ENCODE assay signal across 18 cellular contexts in the genomic region with DNA sequence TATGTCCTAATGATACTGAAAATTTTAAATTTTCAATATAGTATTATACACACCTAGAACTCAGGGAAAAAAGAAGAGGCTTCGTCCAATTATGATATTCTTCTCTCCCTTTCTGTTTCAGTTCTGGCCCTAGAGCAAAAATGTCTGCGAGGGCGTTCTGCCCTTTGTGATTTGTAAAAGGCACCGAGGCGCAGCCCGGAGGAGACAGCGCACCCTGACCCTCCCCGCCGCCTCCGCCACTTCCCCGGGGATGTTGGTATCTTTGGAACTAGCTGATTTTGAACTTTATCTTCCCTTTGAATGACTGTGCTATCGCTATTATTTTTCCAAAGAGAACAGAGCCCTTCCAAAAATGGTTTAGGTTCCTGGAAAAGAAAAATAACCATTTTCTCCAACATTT.
DNase-seq lines count a peak whose midpoint lies in the region; ATAC-seq, FAIRE-seq and TF ChIP-seq lines count a peak whose summit lies in the region.
"Had no signal": no experiment of that assay in that cellular context is flagged by ENCODE, and none has a peak within 500 bp of the region (broad histone marks: within the 10 kb centered on the region; RNA-seq: fewer than 3 reads in every experiment).

No MANE protein-coding gene starts in this region.

- no peak for FAIRE-seq in HepG2 (lab: Jason Lieb, UNC)

- H3K4me2 ChIP-seq in HepG2 (ENCODE audit: low read depth, low read length): no peak overlapping the region
- H3K4me2 ChIP-seq: KMS-11 had no signal

- BruUV-seq in HepG2 (replicated peaks; lab: Mats Ljungman, UMichigan): no TSS peak

- POLR2A ChIA-PET in HepG2 (lab: Yijun Ruan, JAX): no interaction called here

- DNase-seq in HepG2 (ENCODE audit: low spot score) (no peak), epithelial cell of proximal tubule (ENCODE audit: low read depth) (no peak), left lobe of liver (ENCODE audit: low spot score) (peak; percentile 42), uterus (peak; percentile 26 to 29), BE2C (no peak), NCI-H2196 treated with DMSO at 0.1 percent for 48 hours (lab: John Stamatoyannopoulos, UW; ENCODE audit: unreplicated experiment) (no peak)
- DNase-seq: activated CD4-positive, alpha-beta T cell treated with anti-CD3 and anti-CD28 coated beads, Interleukin-2, amount 10 ng/mL, durations not matched to agents 24 days and 14 days; activated T-cell treated with anti-CD3 and anti-CD28 coated beads for 4 hours; Calu3; effector memory CD4-positive, alpha-beta T cell; gastrocnemius medialis; NCI-H1105; stimulated activated CD4-positive, alpha-beta T cell treated with anti-CD3 and anti-CD28 coated beads, Interleukin-12 subunit alpha, Interleukin-12 subunit beta, amount 100 ng/mL, for 4 hours; stomach had no signal

- in situ Hi-C loops in HepG2 (cut with HindIII; ENCODE audit: extremely low pct_ligation_motif_present, low pct_unique_long_range_greater_than_20kb): no loop called here

- no peaks in the 10 kb centered on the region for H3K79me2 ChIP-seq in HepG2 (ENCODE audit: insufficient read depth, low read length)

- CTCF ChIA-PET in HepG2 (lab: Yijun Ruan, JAX; ENCODE audit: low intra/inter-chr PET ratio, low total read pairs): no interaction called here

- intact Hi-C loops in HepG2 (cut with micrococcal nuclease; ENCODE audit: unreplicated experiment): no loop called here
- intact Hi-C loops in uterus (cut with DNase I; ENCODE audit: low total_unique reads): no loop called here

- no peak overlapping the region for H2AFZ ChIP-seq in HepG2 (ENCODE audit: low read length)

- H4K20me1 ChIP-seq in HepG2 (ENCODE audit: insufficient read depth, low read length): no peaks in the 10 kb centered on the region

- TF ChIP-seq CTCF in liver (IDR thresholded peaks at IDR 0.05; ENCODE audit: low read depth, low read length, missing input control): no peak
- TF ChIP-seq CTCF in HepG2 (CRISPR knock-in tag; IDR thresholded peaks at IDR 0.05): no peak
- no peak for TF ChIP-seq CTCF in epithelial cell of proximal tubule (conservative IDR thresholded peaks at IDR 0.05; ENCODE audit: low read depth, low read length)
- TF ChIP-seq CTCF in uterus (IDR thresholded peaks at IDR 0.05): no peak
- TF ChIP-seq CTCF in BE2C (IDR thresholded peaks at IDR 0.05; ENCODE audit: low read depth, low read length): no peak

- ATAC-seq in HepG2: no peak
- peak; percentile 77 for ATAC-seq in left lobe of liver
- no peak for ATAC-seq in GM21526 (IDR thresholded peaks at IDR 0.05; ENCODE audit: low FRiP score, unreplicated experiment)
- ATAC-seq: gastrocnemius medialis had no signal

- TF ChIP-seq RAD21 in liver (IDR thresholded peaks at IDR 0.05) (peak in 1 of 2 donors; percentile 18), HepG2 (CRISPR knock-in tag; IDR thresholded peaks at IDR 0.05) (no peak)

- H3K27ac ChIP-seq in liver (ENCODE audit: low read depth in 1 of 2, low read length in 2 of 2) (no peak overlapping the region), HepG2 (ENCODE audit: extremely low read length, insufficient read depth, low read length) (no peak overlapping the region), uterus (peak overlapping the region; percentile 57 to 68)
- H3K27ac ChIP-seq: gastrocnemius medialis, KMS-11, RWPE1, stomach had no signal

- H3K36me3 ChIP-seq in liver (ENCODE audit: control insufficient read depth in 4 of 4, insufficient read depth in 3 of 4, low read depth in 1 of 4, low read length in 3 of 4): no peaks in the 10 kb centered on the region
- no peaks in the 10 kb centered on the region for H3K36me3 ChIP-seq in HepG2 (replicated peaks in 1 of 2; ENCODE audit: control insufficient read depth in 1 of 2, insufficient read depth in 2 of 2, low read length in 2 of 2)
- H3K36me3 ChIP-seq in uterus: no peaks in the 10 kb centered on the region
- H3K36me3 ChIP-seq in BE2C: no peaks in the 10 kb centered on the region
- H3K36me3 ChIP-seq: gastrocnemius medialis, stomach had no signal

- WGBS in liver: 15% methylated on average over 12 of the region's 12 CpGs
- 29% methylated on average over 8 of the region's 12 CpGs for WGBS in HepG2 (ENCODE audit: low lambda C conversion rate)

- TF ChIP-seq POLR2A in HepG2 (IDR thresholded peaks at IDR 0.05; ENCODE audit: insufficient read depth in 1 of 2, low read depth in 2 of 2, low read length in 2 of 2) (no peak), uterus (IDR thresholded peaks at IDR 0.05) (no peak)

- H3K9ac ChIP-seq in liver (ENCODE audit: low read depth in 1 of 2, low read length in 2 of 2) (no peak overlapping the region), HepG2 (ENCODE audit: insufficient read depth, low read depth, low read length) (no peak overlapping the region)
- H3K9ac ChIP-seq: KMS-11 had no signal

- TF ChIP-seq EP300 in HepG2 (IDR thresholded peaks at IDR 0.05; ENCODE audit: low read depth in 2 of 2, low read length in 2 of 2): no peak
- no peak for TF ChIP-seq EP300 in HepG2 (CRISPR knock-in tag; IDR thresholded peaks at IDR 0.05; ENCODE audit: borderline replicate concordance)

- H3K9me3 ChIP-seq in liver (ENCODE audit: control insufficient read depth in 4 of 4, low read length in 3 of 4) (no peaks in the 10 kb centered on the region), HepG2 (ENCODE audit: low read length) (no peaks in the 10 kb centered on the region), uterus (no peaks in the 10 kb centered on the region), BE2C (no peaks in the 10 kb centered on the region)
- H3K9me3 ChIP-seq: gastrocnemius medialis, stomach had no signal

- peaks cover 0 to 2% (median 0%) of the 10 kb centered on the region in 4 donors for H3K4me1 ChIP-seq in liver (ENCODE audit: control insufficient read depth in 4 of 4, insufficient read depth in 4 of 4, low read length in 3 of 4)
- H3K4me1 ChIP-seq in HepG2 (ENCODE audit: insufficient read depth, low read length): no peaks in the 10 kb centered on the region
- no peaks in the 10 kb centered on the region for H3K4me1 ChIP-seq in uterus
- H3K4me1 ChIP-seq in BE2C: no peaks in the 10 kb centered on the region
- H3K4me1 ChIP-seq: gastrocnemius medialis, stomach had no signal

- H3K4me3 ChIP-seq in liver (ENCODE audit: low read depth in 1 of 3, low read length in 3 of 3) (no peak overlapping the region), HepG2 (replicated peaks in 1 of 3; ENCODE audit: insufficient read depth in 1 of 3, low read depth in 2 of 3, low read length in 3 of 3) (no peak overlapping the region), epithelial cell of proximal tubule (ENCODE audit: low read depth, low read length) (peak overlapping the region; percentile 11), uterus (peak overlapping the region in 1 of 2 donors; percentile 15), BE2C (ENCODE audit: low read depth, low read length) (no peak overlapping the region)
- H3K4me3 ChIP-seq: gastrocnemius medialis, stomach had no signal

- H3K27me3 ChIP-seq in liver (ENCODE audit: control insufficient read depth in 4 of 4, insufficient read depth in 4 of 4, low read length in 3 of 4) (no peaks in the 10 kb centered on the region), HepG2 (ENCODE audit: control insufficient read depth in 1 of 2, insufficient read depth in 2 of 2, low read length in 2 of 2) (no peaks in the 10 kb centered on the region), uterus (peaks cover 0 to 7% of the 10 kb centered on the region in 2 donors), BE2C (no peaks in the 10 kb centered on the region)

TF ChIP-seq in liver, 16 proteins besides CTCF, POLR2A, EP300 and RAD21:
- peak; percentile 29 for TF ChIP-seq YY1 (IDR thresholded peaks at IDR 0.05)
- TF ChIP-seq, protein P1, sequence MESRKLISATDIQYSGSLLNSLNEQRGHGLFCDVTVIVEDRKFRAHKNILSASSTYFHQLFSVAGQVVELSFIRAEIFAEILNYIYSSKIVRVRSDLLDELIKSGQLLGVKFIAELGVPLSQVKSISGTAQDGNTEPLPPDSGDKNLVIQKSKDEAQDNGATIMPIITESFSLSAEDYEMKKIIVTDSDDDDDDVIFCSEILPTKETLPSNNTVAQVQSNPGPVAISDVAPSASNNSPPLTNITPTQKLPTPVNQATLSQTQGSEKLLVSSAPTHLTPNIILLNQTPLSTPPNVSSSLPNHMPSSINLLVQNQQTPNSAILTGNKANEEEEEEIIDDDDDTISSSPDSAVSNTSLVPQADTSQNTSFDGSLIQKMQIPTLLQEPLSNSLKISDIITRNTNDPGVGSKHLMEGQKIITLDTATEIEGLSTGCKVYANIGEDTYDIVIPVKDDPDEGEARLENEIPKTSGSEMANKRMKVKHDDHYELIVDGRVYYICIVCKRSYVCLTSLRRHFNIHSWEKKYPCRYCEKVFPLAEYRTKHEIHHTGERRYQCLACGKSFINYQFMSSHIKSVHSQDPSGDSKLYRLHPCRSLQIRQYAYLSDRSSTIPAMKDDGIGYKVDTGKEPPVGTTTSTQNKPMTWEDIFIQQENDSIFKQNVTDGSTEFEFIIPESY (IDR thresholded peaks at IDR 0.05): no peak
- TF ChIP-seq HNF4A (conservative IDR thresholded peaks at IDR 0.05): peak in 1 of 2 donors; percentile 28
- TF ChIP-seq RXRA (IDR thresholded peaks at IDR 0.05): peak in 1 of 2 donors; percentile 4

TF ChIP-seq in HepG2, 621 proteins besides CTCF, POLR2A, EP300 and RAD21 (continues in another document):
- TF ChIP-seq, protein P2, sequence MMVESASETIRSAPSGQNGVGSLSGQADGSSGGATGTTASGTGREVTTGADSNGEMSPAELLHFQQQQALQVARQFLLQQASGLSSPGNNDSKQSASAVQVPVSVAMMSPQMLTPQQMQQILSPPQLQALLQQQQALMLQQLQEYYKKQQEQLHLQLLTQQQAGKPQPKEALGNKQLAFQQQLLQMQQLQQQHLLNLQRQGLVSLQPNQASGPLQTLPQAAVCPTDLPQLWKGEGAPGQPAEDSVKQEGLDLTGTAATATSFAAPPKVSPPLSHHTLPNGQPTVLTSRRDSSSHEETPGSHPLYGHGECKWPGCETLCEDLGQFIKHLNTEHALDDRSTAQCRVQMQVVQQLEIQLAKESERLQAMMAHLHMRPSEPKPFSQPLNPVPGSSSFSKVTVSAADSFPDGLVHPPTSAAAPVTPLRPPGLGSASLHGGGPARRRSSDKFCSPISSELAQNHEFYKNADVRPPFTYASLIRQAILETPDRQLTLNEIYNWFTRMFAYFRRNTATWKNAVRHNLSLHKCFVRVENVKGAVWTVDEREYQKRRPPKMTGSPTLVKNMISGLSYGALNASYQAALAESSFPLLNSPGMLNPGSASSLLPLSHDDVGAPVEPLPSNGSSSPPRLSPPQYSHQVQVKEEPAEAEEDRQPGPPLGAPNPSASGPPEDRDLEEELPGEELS (CRISPR knock-in tag; IDR thresholded peaks at IDR 0.05): no peak
- TF ChIP-seq ZNF562 (CRISPR knock-in tag; IDR thresholded peaks at IDR 0.05; ENCODE audit: borderline replicate concordance) (no peak), SRF (IDR thresholded peaks at IDR 0.05; ENCODE audit: low read depth, low read length) (no peak), RFX1 (IDR thresholded peaks at IDR 0.05) (no peak), REPIN1 (CRISPR knock-in tag; IDR thresholded peaks at IDR 0.05; ENCODE audit: borderline replicate concordance, low read depth) (no peak)

Comparison
In these comparisons a context has a peak if more than half of its experiments do, and no peak if none do; other contexts are left out.
1. H3K27ac ChIP-seq: peak in uterus (2 of 2); none in liver (0 of 2) and HepG2 (single experiment).
2. DNase-seq: peak in left lobe of liver (single experiment) and uterus (2 of 2); none in HepG2 (single experiment), epithelial cell of proximal tubule (single experiment), BE2C (single experiment) and NCI-H2196 treated with DMSO at 0.1 percent for 48 hours (single experiment).